8 cellular contexts compared by ENCODE assay signal in genomic region chr7:91557789-91558396, GRCh38.
DNase-seq lines count a peak whose midpoint lies in the region; ATAC-seq, FAIRE-seq and TF ChIP-seq lines count a peak whose summit lies in the region.

No MANE protein-coding gene starts in this region.

- no peak overlapping the region for H3K27ac Mint-ChIP-seq in glutamatergic neuron (ENCODE audit: unreplicated experiment)

- H3K4me2 ChIP-seq in osteoblast (ENCODE audit: insufficient read depth, low read length) = peak overlapping the region; percentile 49

- H3K36me3 ChIP-seq in osteoblast (ENCODE audit: insufficient read depth, low read length) (no peaks in the 10 kb centered on the region), kidney (ENCODE audit: control insufficient read depth in 1 of 2, insufficient read depth in 2 of 2, low read length in 2 of 2) (no peaks in the 10 kb centered on the region)

- no peaks in the 10 kb centered on the region for H4K20me1 ChIP-seq in osteoblast (ENCODE audit: insufficient read depth, low read length)

- H3K4me3 ChIP-seq in osteoblast (ENCODE audit: insufficient read depth, low read length) (no peak overlapping the region), kidney (ENCODE audit: low read length in 2 of 2) (no peak overlapping the region)

- H3K27ac ChIP-seq in osteoblast (ENCODE audit: low read depth, low read length) (peak overlapping the region; percentile 66), kidney (ENCODE audit: low read depth in 2 of 2, low read length in 2 of 2) (no peak overlapping the region)

- no peaks in the 10 kb centered on the region for H3K79me2 ChIP-seq in osteoblast (ENCODE audit: insufficient read depth, low read length)

- peak; percentile 92 for ATAC-seq in GM18870 (IDR thresholded peaks at IDR 0.05; ENCODE audit: unreplicated experiment)
- peak; percentile 86 for ATAC-seq in HG02852 (IDR thresholded peaks at IDR 0.05; ENCODE audit: unreplicated experiment)

- intact Hi-C loops in kidney (cut with DNase I) = no loop called here

- no peak for FAIRE-seq in kidney (lab: Jason Lieb, UNC)

- no peak overlapping the region for H3K4me3 Mint-ChIP-seq in glutamatergic neuron (ENCODE audit: unreplicated experiment)

- no peaks in the 10 kb centered on the region for H3K36me3 Mint-ChIP-seq in glutamatergic neuron (ENCODE audit: unreplicated experiment)

- no peaks in the 10 kb centered on the region for H3K4me1 Mint-ChIP-seq in glutamatergic neuron (ENCODE audit: low read depth, unreplicated experiment)

- H3K27me3 Mint-ChIP-seq in glutamatergic neuron (ENCODE audit: unreplicated experiment) = no peaks in the 10 kb centered on the region

- DNase-seq in SK-MEL-5 (ENCODE audit: low read depth, low spot score) (peak; percentile 12), osteoblast (ENCODE audit: insufficient read length, low spot score, missing footprints) (no peak), glutamatergic neuron (no peak), AML-193 (lab: John Stamatoyannopoulos, UW) (no peak), kidney (no peak), NCI-H2081 (lab: John Stamatoyannopoulos, UW) (no peak)

- H3K27me3 ChIP-seq in osteoblast (ENCODE audit: insufficient read depth, low read length) = no peaks in the 10 kb centered on the region

- peaks cover 3% of the 10 kb centered on the region for H3K9me3 Mint-ChIP-seq in glutamatergic neuron (ENCODE audit: unreplicated experiment)

- H3K9ac ChIP-seq in kidney (ENCODE audit: low read length in 2 of 2) = no peak overlapping the region

- in situ Hi-C loops in SK-MEL-5 (cut with HindIII; ENCODE audit: low pct_unique_long_range_greater_than_20kb, low sequenced_read_pairs) = no loop called here

- TF ChIP-seq CTCF in osteoblast (IDR thresholded peaks at IDR 0.05; ENCODE audit: extremely low read depth, low read depth, low read length) (no peak), glutamatergic neuron (IDR thresholded peaks at IDR 0.05; ENCODE audit: partially characterized antibody, unreplicated experiment) (no peak), kidney (IDR thresholded peaks at IDR 0.05; ENCODE audit: borderline replicate concordance, extremely low read depth, insufficient read depth) (no peak)

- H2AFZ ChIP-seq in osteoblast (ENCODE audit: low read length) = peak overlapping the region; percentile 21

- no peaks in the 10 kb centered on the region for H3K9me3 ChIP-seq in osteoblast (ENCODE audit: low read depth, low read length)
- no peaks in the 10 kb centered on the region for H3K9me3 ChIP-seq in kidney (ENCODE audit: control insufficient read depth in 1 of 2, low read length in 2 of 2)

- H3K4me1 ChIP-seq in osteoblast (ENCODE audit: insufficient read depth, low read length) = peaks cover 13% of the 10 kb centered on the region
- no peaks in the 10 kb centered on the region for H3K4me1 ChIP-seq in kidney (ENCODE audit: control insufficient read depth in 1 of 2, insufficient read depth in 1 of 2, low read depth in 1 of 2, low read length in 2 of 2)
